1 cellular context compared by ENCODE assay signal in genomic region chr6:52574709-52575489, GRCh38.
TF ChIP-seq lines count a peak whose summit lies in the region.

No MANE protein-coding gene starts in this region.

TF ChIP-seq in H1, 55 proteins besides CTCF, POLR2A, EP300 and RAD21 (continued from another document):
- no peak for TF ChIP-seq USF2 (IDR thresholded peaks at IDR 0.05; ENCODE audit: low read length)
